In genomic region chr13:25493930-25494707, GRCh38 we compare ENCODE assay signal across 1 cellular context.
TF ChIP-seq lines count a peak whose summit lies in the region.

No MANE protein-coding gene starts in this region.

TF ChIP-seq in GM12878, 131 proteins besides CTCF, POLR2A, EP300 and RAD21:
- TF ChIP-seq REST (IDR thresholded peaks at IDR 0.05; ENCODE audit: low read depth, low read length): peak; percentile 73; the same call in 1 of the 2 replicates
- no peak for TF ChIP-seq EZH2 (IDR thresholded peaks at IDR 0.05; ENCODE audit: borderline replicate concordance, control insufficient read depth, low read depth, low read length)
- TF ChIP-seq CEBPB (IDR thresholded peaks at IDR 0.05; ENCODE audit: borderline replicate concordance in 1 of 2, low read depth in 2 of 2, low read length in 2 of 2): no peak
